ENCODE assay signal across 15 cellular contexts in genomic region chr4:83413676-83414075, GRCh38.
"Had no signal": no experiment of that assay in that cellular context is flagged by ENCODE, and none has a peak within 500 bp of the region (broad histone marks: within the 10 kb centered on the region; RNA-seq: fewer than 3 reads in every experiment).

No MANE protein-coding gene starts in this region.

- H3K27me3 ChIP-seq: neutrophil, testis had no signal

- H3K27ac ChIP-seq: neutrophil, testis had no signal

- ATAC-seq: naive thymus-derived CD8-positive, alpha-beta T cell; right cardiac atrium; T-helper 17 cell had no signal

- DNase-seq: activated B cell treated with CpG ODN at 0.5 μM for 24 hours; activated CD4-positive, alpha-beta T cell treated with anti-CD3 and anti-CD28 coated beads, Interleukin-2, amount 10 ng/mL, durations not matched to agents 24 days and 14 days; activated naive CD4-positive, alpha-beta T cell treated with anti-CD3 and anti-CD28 coated beads, Interleukin-2, amount 10 ng/mL, durations not matched to agents 7 days and 5 days; central memory CD4-positive, alpha-beta T cell; cortex of kidney; effector CD8-positive, alpha-beta T cell; hippocampal formation; naive thymus-derived CD8-positive, alpha-beta T cell; posterior cingulate gyrus; right cardiac atrium; T-helper 17 cell; testis had no signal

- H3K9me3 ChIP-seq: neutrophil, testis had no signal

- H3K4me3 ChIP-seq: lung, smooth muscle cell, testis had no signal

- H3K4me1 ChIP-seq: testis had no signal
